In the genomic region with DNA sequence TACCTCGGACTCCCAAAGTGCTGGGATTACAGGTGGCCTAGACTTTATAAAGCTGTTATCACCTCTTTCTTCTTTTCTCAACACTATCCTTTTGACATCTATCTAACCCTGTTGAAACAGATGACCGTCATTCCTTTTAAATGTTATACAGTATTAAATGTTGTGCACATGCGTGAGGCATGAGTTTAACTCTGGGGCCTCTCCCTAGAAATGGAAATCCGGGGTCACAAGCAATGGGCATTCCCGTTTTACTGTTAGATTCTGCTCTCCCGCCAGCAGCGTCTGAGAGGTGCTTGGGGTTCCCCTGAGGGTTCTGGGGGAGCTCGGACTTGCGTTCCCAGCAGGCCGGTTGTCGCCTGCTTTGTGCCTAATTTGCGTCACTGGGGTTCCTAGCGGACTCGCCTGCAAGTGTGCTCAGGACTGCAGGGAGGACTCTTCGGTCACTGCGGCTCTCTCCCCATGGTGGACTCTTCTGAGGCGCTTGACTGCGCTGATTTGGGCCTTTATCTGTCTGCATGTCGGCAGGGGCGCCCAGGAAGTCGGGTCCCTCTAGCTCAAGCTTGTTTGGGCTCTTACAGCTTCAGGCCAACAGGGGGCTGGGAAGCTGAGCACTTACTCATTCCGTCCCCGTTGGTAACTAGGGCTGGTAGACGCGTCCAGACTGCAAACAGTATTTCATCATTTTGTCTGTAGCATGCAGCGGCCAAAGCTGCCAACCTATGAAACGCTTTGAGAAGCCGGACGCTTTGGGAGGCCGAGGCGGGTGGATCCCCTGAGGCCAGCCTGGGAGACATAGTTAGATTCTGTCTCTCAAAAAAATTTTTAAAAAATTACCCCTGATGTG, we compare ENCODE assay signal across 8 cellular contexts. TPM values are rescaled to one million over a fixed set of nuclear protein-coding genes. Genes with fewer than 3 reads are reported as not detected.
DNase-seq lines count a peak whose midpoint lies in the region; TF ChIP-seq lines count a peak whose summit lies in the region.

No MANE protein-coding gene starts in this region.

- TF ChIP-seq CTCF in HFFc6 (IDR thresholded peaks at IDR 0.05) (peak; percentile 70), lower leg skin (IDR thresholded peaks at IDR 0.05) (peak in 1 of 3 donors; percentile 13)

- peak overlapping the region; percentile 84 for H3K4me3 Mint-ChIP-seq in HFFc6

- H3K4me1 Mint-ChIP-seq in HFFc6 (ENCODE audit: low read depth) = peaks cover 33% of the 10 kb centered on the region

- DNase-seq in DMS79 treated with DMSO at 0.1 percent for 48 hours (lab: John Stamatoyannopoulos, UW) (peak; percentile 7), DMS79 (lab: John Stamatoyannopoulos, UW) (no peak), HFFc6 (peak; percentile 75), NCI-H1436 treated with DMSO at 0.1 percent for 48 hours (lab: John Stamatoyannopoulos, UW) (peak; percentile 5), dermis blood vessel endothelial cell (peak; percentile 61), lower leg skin (ENCODE audit: low spot score in 2 of 2) (peak; percentile 63 to 94)
- DNase-seq in activated CD4-positive, alpha-beta T cell treated with anti-CD3 and anti-CD28 coated beads, Interleukin-2, amount 50 U/mL, for 1 hour = peak; percentile 61
- peak; percentile 76 for DNase-seq in stimulated activated CD4-positive, alpha-beta T cell treated with anti-CD3 and anti-CD28 coated beads, Interleukin-4, amount 100 ng/mL, for 24 hours

- intact Hi-C loops in lower leg skin (cut with DNase I; ENCODE audit: low total_unique reads) = no loop called here

- H3K27ac Mint-ChIP-seq in HFFc6 = peak overlapping the region; percentile 91

- H3K36me3 Mint-ChIP-seq in HFFc6 (ENCODE audit: low read depth) = peaks cover 29% of the 10 kb centered on the region

- H3K27me3 Mint-ChIP-seq in HFFc6 (ENCODE audit: insufficient read depth) = no peaks in the 10 kb centered on the region

- 29 to 46% methylated on average over 28 to 31 of the region's 31 CpGs for WGBS in lower leg skin, 2 donors

- TF ChIP-seq POLR2A in lower leg skin (IDR thresholded peaks at IDR 0.05) = no peak

- H3K9me3 Mint-ChIP-seq in HFFc6 = no peaks in the 10 kb centered on the region

- H3K4me3 ChIP-seq in lower leg skin (ENCODE audit: low read depth, poor library complexity, severe bottlenecking) = no peak overlapping the region

RNA-seq across cellular contexts. Expression of a gene that starts 1.2 kb away (rescaled TPM):
- total RNA-seq in HFFc6 (2021; fragmentation: NEBNext Ultra II Directional; extraction: Animal tissue kit (Norgen Biotek cat#: 25700)) = 1,000 to 10,000 TPM; 1,033 to 1,278 (median 1,071) TPM
- total RNA-seq in dermis blood vessel endothelial cell (653 and 1,243 TPM in 2 replicates), lower leg skin (100 to 1,000 TPM in 3 of 4 donors, 10 to 100 TPM in 1; 88.3 to 161 (median 148) TPM)

RNA-seq across cellular contexts. Expression of a gene that starts 31.6 kb away (rescaled TPM):
- 10 to 100 TPM; 31.4 to 39.4 (median 34.5) TPM for total RNA-seq in HFFc6 (2021; fragmentation: NEBNext Ultra II Directional; extraction: Animal tissue kit (Norgen Biotek cat#: 25700))
- total RNA-seq in dermis blood vessel endothelial cell (31.1 and 34.7 TPM in 2 replicates), lower leg skin (10 to 100 TPM in 1 of 4 donors, 1 to 10 TPM in 3; 2.9 to 14.7 (median 4.7) TPM)
